13 cellular contexts compared by ENCODE assay signal in genomic region chr5:175520321-175520720, GRCh38. TPM values are rescaled to one million over a fixed set of nuclear protein-coding genes. Genes with fewer than 3 reads are reported as not detected.
A peak's percentile ranks its signal among the peaks of the same experiment; 100 is the strongest.
DNase-seq lines count a peak whose midpoint lies in the region; ATAC-seq and TF ChIP-seq lines count a peak whose summit lies in the region.
"Had no signal": no experiment of that assay in that cellular context is flagged by ENCODE, and none has a peak within 500 bp of the region (broad histone marks: within the 10 kb centered on the region; RNA-seq: fewer than 3 reads in every experiment).

No MANE protein-coding gene starts in this region.

- TF ChIP-seq POLR2A in transverse colon (IDR thresholded peaks at IDR 0.05) = no peak

- peak overlapping the region; percentile 98 for H3K27ac Mint-ChIP-seq in activated T-helper 2 cell treated with anti-CD3 and anti-CD28 coated beads, Interferon-gamma antibody, Interleukin-2, Interleukin-4, amounts not matched to agents 10 μg/mL and 5 μg/mL and 100 μg/mL, durations not matched to agents 14 hours and 24 hours and 36 hours

- H3K27me3 ChIP-seq in neutrophil (no peaks in the 10 kb centered on the region), transverse colon (no peaks in the 10 kb centered on the region)
- H3K27me3 ChIP-seq: heart left ventricle, tibial nerve had no signal

- ATAC-seq in SK-N-SH treated with all-trans-retinoic acid at 6 μM for 48 hours = no peak
- ATAC-seq: heart left ventricle had no signal

- no peaks in the 10 kb centered on the region for H3K27me3 Mint-ChIP-seq in activated T-helper 2 cell treated with anti-CD3 and anti-CD28 coated beads, Interferon-gamma antibody, Interleukin-2, Interleukin-4, amounts not matched to agents 10 μg/mL and 5 μg/mL and 100 μg/mL, durations not matched to agents 14 hours and 24 hours and 36 hours (ENCODE audit: low read depth)

- in situ Hi-C loops in transverse colon (cut with MboI; ENCODE audit: low pct_ligation_motif_present in 1 of 4, low pct_unique_long_range_greater_than_20kb in 1 of 4, low sequenced_read_pairs in 3 of 4) = no loop called here

- H3K4me1 ChIP-seq in neutrophil (ENCODE audit: control insufficient read depth in 1 of 2, insufficient read depth in 1 of 2, low read depth in 1 of 2, low read length in 1 of 2) (peaks cover 35 to 41% of the 10 kb centered on the region in 2 experiments), transverse colon (peaks cover 0 to 9% (median 0%) of the 10 kb centered on the region in 4 donors)
- H3K4me1 ChIP-seq: heart left ventricle, tibial nerve had no signal

- H3K4me1 Mint-ChIP-seq in activated T-helper 2 cell treated with anti-CD3 and anti-CD28 coated beads, Interferon-gamma antibody, Interleukin-2, Interleukin-4, amounts not matched to agents 10 μg/mL and 5 μg/mL and 100 μg/mL, durations not matched to agents 14 hours and 24 hours and 36 hours (ENCODE audit: low read depth) = peaks cover 78% of the 10 kb centered on the region

- peaks cover 20% of the 10 kb centered on the region for H3K36me3 ChIP-seq in neutrophil
- peaks cover 0 to 41% (median 17%) of the 10 kb centered on the region in 4 donors for H3K36me3 ChIP-seq in transverse colon

- H3K36me3 Mint-ChIP-seq in activated T-helper 2 cell treated with anti-CD3 and anti-CD28 coated beads, Interferon-gamma antibody, Interleukin-2, Interleukin-4, amounts not matched to agents 10 μg/mL and 5 μg/mL and 100 μg/mL, durations not matched to agents 14 hours and 24 hours and 36 hours (ENCODE audit: low read depth) = peaks cover 98% of the 10 kb centered on the region

- intact Hi-C loops in activated T-helper 2 cell treated with anti-CD3 and anti-CD28 coated beads, Interferon-gamma antibody, Interleukin-2, Interleukin-4, amounts not matched to agents 10 μg/mL and 5 μg/mL and 100 μg/mL, durations not matched to agents 14 hours and 24 hours and 36 hours (cut with micrococcal nuclease) = no loop called here
- intact Hi-C loops in transverse colon (cut with DNase I; ENCODE audit: low total_unique reads) = no loop called here

- no peak for TF ChIP-seq CTCF in neutrophil (IDR thresholded peaks at IDR 0.05)
- no peak for TF ChIP-seq CTCF in transverse colon (IDR thresholded peaks at IDR 0.05)

- no peak overlapping the region for H3K4me3 Mint-ChIP-seq in activated T-helper 2 cell treated with anti-CD3 and anti-CD28 coated beads, Interferon-gamma antibody, Interleukin-2, Interleukin-4, amounts not matched to agents 10 μg/mL and 5 μg/mL and 100 μg/mL, durations not matched to agents 14 hours and 24 hours and 36 hours (ENCODE audit: low read depth)

- H3K27ac ChIP-seq in neutrophil (peak overlapping the region; percentile 75), transverse colon (no peak overlapping the region)
- H3K27ac ChIP-seq: epithelial cell of prostate, tibial nerve had no signal

- DNase-seq in activated effector memory CD4-positive, alpha-beta T cell treated with anti-CD3 and anti-CD28 coated beads, Interleukin-2, amount 50 U/mL, for 16 hours = peak; percentile 77
- no peak for DNase-seq in activated effector memory CD4-positive, alpha-beta T cell treated with Interleukin-2 at 50 U/mL for 16 hours
- DNase-seq in activated T-helper 2 cell treated with anti-CD3 and anti-CD28 coated beads, Interferon-gamma antibody, Interleukin-2, Interleukin-4, amounts not matched to agents 10 μg/mL and 5 μg/mL and 100 μg/mL, durations not matched to agents 14 hours and 24 hours and 36 hours (ENCODE audit: low spot score) = no peak
- DNase-seq in cortex of kidney (lab: John Stamatoyannopoulos, UW) (no peak), transverse colon (no peak)
- no peak for DNase-seq in activated CD4-positive, CD25-positive, alpha-beta regulatory T cell treated with anti-CD3 and anti-CD28 coated beads, Interleukin-2, amount 50 U/mL, for 72 hours
- DNase-seq: heart left ventricle, NCI-H446, T1000 had no signal

- H3K9me3 ChIP-seq in neutrophil (no peaks in the 10 kb centered on the region), transverse colon (no peaks in the 10 kb centered on the region)

- TF ChIP-seq EP300 in transverse colon (IDR thresholded peaks at IDR 0.05; ENCODE audit: low read depth) = no peak

- H3K9me3 Mint-ChIP-seq in activated T-helper 2 cell treated with anti-CD3 and anti-CD28 coated beads, Interferon-gamma antibody, Interleukin-2, Interleukin-4, amounts not matched to agents 10 μg/mL and 5 μg/mL and 100 μg/mL, durations not matched to agents 14 hours and 24 hours and 36 hours = peaks cover 16% of the 10 kb centered on the region

- H3K4me3 ChIP-seq in neutrophil (ENCODE audit: low read depth in 1 of 2, low read length in 1 of 2) = no peak overlapping the region
- H3K4me3 ChIP-seq in transverse colon = no peak overlapping the region
- H3K4me3 ChIP-seq: heart left ventricle, tibial nerve had no signal

- 89 to 95% methylated on average over 1 to 5 of the region's 5 CpGs for WGBS in transverse colon (ENCODE audit: low coverage in 1 of 2), 2 donors

TF ChIP-seq in SK-N-SH treated with all-trans-retinoic acid at 6 μM for 48 hours, 23 proteins besides CTCF, POLR2A, EP300 and RAD21:
- no peak for TF ChIP-seq TSHZ2 (CRISPR knock-in tag; IDR thresholded peaks at IDR 0.05)

RNA-seq across cellular contexts. Expression of gene SFXN1, which starts 42.0 kb away (rescaled TPM):
- total RNA-seq in activated T-helper 2 cell treated with anti-CD3 and anti-CD28 coated beads, Interferon-gamma antibody, Interleukin-2, Interleukin-4, amounts not matched to agents 10 μg/mL and 5 μg/mL and 100 μg/mL, durations not matched to agents 14 hours and 24 hours and 36 hours = 318 and 326 TPM in 2 replicates
- 100 to 1,000 TPM in 2 of 4 donors, 10 to 100 TPM in 2; 15.7 to 192 (median 93.4) TPM for total RNA-seq in transverse colon
